19 cellular contexts compared by ENCODE assay signal in genomic region chr12:86666311-86666710, GRCh38.
DNase-seq lines count a peak whose midpoint lies in the region; ATAC-seq, FAIRE-seq and TF ChIP-seq lines count a peak whose summit lies in the region.
"Had no signal": no experiment of that assay in that cellular context is flagged by ENCODE, and none has a peak within 500 bp of the region (broad histone marks: within the 10 kb centered on the region; RNA-seq: fewer than 3 reads in every experiment).

No MANE protein-coding gene starts in this region.

- H3K4me2 ChIP-seq in osteoblast (ENCODE audit: insufficient read depth, low read length), result no peak overlapping the region
- H3K4me2 ChIP-seq: BLaER1 treated with 17β-estradiol and CSF1 and Interleukin-3, amounts not matched to agents 10 nM and 100 nM had no signal

- H3K27me3 ChIP-seq in adipocyte (replicated peaks; ENCODE audit: control insufficient read depth, insufficient read depth, low read length) (no peaks in the 10 kb centered on the region), osteoblast (ENCODE audit: insufficient read depth, low read length) (no peaks in the 10 kb centered on the region)
- H3K27me3 ChIP-seq: BLaER1 treated with 17β-estradiol and CSF1 and Interleukin-3, amounts not matched to agents 10 nM and 100 nM had no signal

- H3K4me3 ChIP-seq in adipocyte (ENCODE audit: low read length) (no peak overlapping the region), fibroblast of pulmonary artery (replicated peaks; ENCODE audit: low read depth, low read length) (no peak overlapping the region), osteoblast (ENCODE audit: insufficient read depth, low read length) (no peak overlapping the region), kidney (ENCODE audit: low read length in 2 of 2) (no peak overlapping the region)
- H3K4me3 ChIP-seq: BLaER1 treated with 17β-estradiol and CSF1 and Interleukin-3, amounts not matched to agents 10 nM and 100 nM had no signal

- no peak overlapping the region for H2AFZ ChIP-seq in osteoblast (ENCODE audit: low read length)

- TF ChIP-seq CTCF in fibroblast of pulmonary artery (IDR thresholded peaks at IDR 0.05; ENCODE audit: low read length, missing control alignments) (no peak), osteoblast (IDR thresholded peaks at IDR 0.05; ENCODE audit: extremely low read depth, low read depth, low read length) (no peak), kidney (IDR thresholded peaks at IDR 0.05; ENCODE audit: borderline replicate concordance, extremely low read depth, insufficient read depth) (no peak)

- intact Hi-C loops in kidney (cut with DNase I), result no loop called here
- intact Hi-C loops in Right ventricle myocardium inferior (cut with DNase I), result no loop called here

- H3K36me3 ChIP-seq in adipocyte (ENCODE audit: control insufficient read depth, insufficient read depth, low read length, severe bottlenecking) (no peaks in the 10 kb centered on the region), osteoblast (ENCODE audit: insufficient read depth, low read length) (no peaks in the 10 kb centered on the region), kidney (ENCODE audit: control insufficient read depth in 1 of 2, insufficient read depth in 2 of 2, low read length in 2 of 2) (no peaks in the 10 kb centered on the region)
- H3K36me3 ChIP-seq: BLaER1 treated with 17β-estradiol and CSF1 and Interleukin-3, amounts not matched to agents 10 nM and 100 nM had no signal

- peaks cover 6% of the 10 kb centered on the region for H3K4me1 ChIP-seq in adipocyte (ENCODE audit: control insufficient read depth, insufficient read depth, low read length)
- no peaks in the 10 kb centered on the region for H3K4me1 ChIP-seq in osteoblast (ENCODE audit: insufficient read depth, low read length)
- H3K4me1 ChIP-seq in kidney (ENCODE audit: control insufficient read depth in 1 of 2, insufficient read depth in 1 of 2, low read depth in 1 of 2, low read length in 2 of 2), result no peaks in the 10 kb centered on the region

- no peaks in the 10 kb centered on the region for H4K20me1 ChIP-seq in osteoblast (ENCODE audit: insufficient read depth, low read length)
- H4K20me1 ChIP-seq: BLaER1 treated with 17β-estradiol and CSF1 and Interleukin-3, amounts not matched to agents 10 nM and 100 nM had no signal

- H3K9me3 ChIP-seq in adipocyte (ENCODE audit: control insufficient read depth, low read length), result no peaks in the 10 kb centered on the region
- no peaks in the 10 kb centered on the region for H3K9me3 ChIP-seq in osteoblast (ENCODE audit: low read depth, low read length)
- H3K9me3 ChIP-seq in kidney (ENCODE audit: control insufficient read depth in 1 of 2, low read length in 2 of 2), result no peaks in the 10 kb centered on the region
- H3K9me3 ChIP-seq: BLaER1 treated with 17β-estradiol and CSF1 and Interleukin-3, amounts not matched to agents 10 nM and 100 nM had no signal

- no peak for FAIRE-seq in kidney (lab: Jason Lieb, UNC)
- FAIRE-seq: GM19239 had no signal

- ATAC-seq in HG03039 (IDR thresholded peaks at IDR 0.05; ENCODE audit: unreplicated experiment), result no peak
- ATAC-seq in Right ventricle myocardium inferior, result no peak
- ATAC-seq: CD8-positive, alpha-beta T cell; PC-3 had no signal

- H3K9ac ChIP-seq in adipocyte (ENCODE audit: low read length), result no peak overlapping the region
- H3K9ac ChIP-seq in kidney (ENCODE audit: low read length in 2 of 2), result no peak overlapping the region
- H3K9ac ChIP-seq: BLaER1 treated with 17β-estradiol and CSF1 and Interleukin-3, amounts not matched to agents 10 nM and 100 nM had no signal

- no peak overlapping the region for H3K27ac ChIP-seq in osteoblast (ENCODE audit: low read depth, low read length)
- no peak overlapping the region for H3K27ac ChIP-seq in kidney (ENCODE audit: low read depth in 2 of 2, low read length in 2 of 2)
- H3K27ac ChIP-seq: BLaER1 treated with 17β-estradiol and CSF1 and Interleukin-3, amounts not matched to agents 10 nM and 100 nM had no signal

- no peaks in the 10 kb centered on the region for H3K79me2 ChIP-seq in osteoblast (ENCODE audit: insufficient read depth, low read length)

- DNase-seq in ELR (ENCODE audit: low read depth) (peak; percentile 2), adipocyte (ENCODE audit: low read depth) (peak; percentile 11), fibroblast of pulmonary artery (ENCODE audit: low read depth) (peak; percentile 12), osteoblast (ENCODE audit: insufficient read length, low spot score, missing footprints) (peak; percentile 48), kidney (no peak), Right ventricle myocardium inferior (ENCODE audit: missing footprints) (no peak)
- DNase-seq in activated CD4-positive, alpha-beta T cell treated with anti-CD3 and anti-CD28 coated beads, Interleukin-2, amount 50 U/mL, for 4 hours, result no peak
- DNase-seq: CD8-positive, alpha-beta T cell; DMS79; HCEC 1CT; NCI-H187; NCI-H2107; NCI-H510A treated with DMSO at 0.1 percent for 48 hours; NCI-H82; RPMI8226 had no signal

Comparison
In these comparisons a context has a peak if more than half of its experiments do, and no peak if none do; other contexts are left out.
1. DNase-seq: peak in ELR (single experiment), adipocyte (single experiment), fibroblast of pulmonary artery (single experiment) and osteoblast (single experiment); none in kidney (single experiment), Right ventricle myocardium inferior (single experiment) and activated CD4-positive, alpha-beta T cell treated with anti-CD3 and anti-CD28 coated beads, Interleukin-2, amount 50 U/mL, for 4 hours (0 of 2).